1 cellular context compared by ENCODE assay signal in the genomic region with DNA sequence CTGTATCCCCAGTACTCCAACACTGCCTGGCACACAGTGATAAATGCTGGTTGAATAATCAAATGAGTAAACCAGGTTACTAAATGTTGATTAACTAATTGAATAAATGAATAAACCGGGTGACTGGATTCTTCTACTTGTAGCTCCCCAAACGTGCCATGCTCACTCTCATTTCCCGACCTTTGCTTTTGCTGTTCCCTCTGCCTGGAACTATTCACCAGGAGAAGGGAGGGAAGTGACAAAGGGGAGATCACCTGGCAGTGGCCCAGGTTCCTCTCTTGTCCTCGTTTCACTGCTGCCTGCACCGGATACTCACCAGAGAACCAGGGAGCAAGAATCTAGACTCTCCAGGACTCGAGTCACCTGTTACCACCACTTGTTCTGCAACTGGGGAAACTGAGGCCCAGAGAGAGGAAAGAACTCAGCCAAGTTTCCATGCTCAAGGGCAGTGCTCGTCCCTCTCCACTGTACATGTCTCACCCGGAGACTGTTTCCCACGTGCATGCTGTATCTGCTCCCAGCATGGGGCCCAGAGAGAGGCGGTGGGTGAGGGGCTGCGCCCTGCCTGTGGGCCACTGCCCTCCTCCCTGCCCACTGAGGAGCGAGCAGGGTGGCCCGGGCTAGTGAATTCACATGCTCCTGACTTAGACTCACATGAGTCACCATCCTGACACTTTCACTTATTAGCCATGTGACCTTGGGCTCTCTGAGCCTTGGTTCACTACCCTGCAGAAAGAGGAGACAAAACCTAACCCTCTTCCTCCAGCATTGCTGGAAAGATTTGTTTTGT.
TF ChIP-seq lines count a peak whose summit lies in the region.

No MANE protein-coding gene starts in this region.

TF ChIP-seq in HepG2, 621 proteins besides CTCF, POLR2A, EP300 and RAD21:
- TF ChIP-seq HOXA9 (CRISPR knock-in tag; IDR thresholded peaks at IDR 0.05; ENCODE audit: borderline replicate concordance), result no peak
- TF ChIP-seq ZBTB3 (CRISPR knock-in tag; IDR thresholded peaks at IDR 0.05; ENCODE audit: borderline replicate concordance, low read depth), result no peak
- 0 out of 2 replicates have a peak, but pooled peaks have one; percentile 44 for TF ChIP-seq HNF1B (CRISPR knock-in tag; IDR thresholded peaks at IDR 0.05)
- TF ChIP-seq ZNF337 (CRISPR knock-in tag; IDR thresholded peaks at IDR 0.05; ENCODE audit: borderline replicate concordance, low read depth), result no peak
- TF ChIP-seq ZNF354B (CRISPR knock-in tag; IDR thresholded peaks at IDR 0.05), result no peak
- no peak for TF ChIP-seq SMYD3 (CRISPR knock-in tag; IDR thresholded peaks at IDR 0.05)
- TF ChIP-seq HES4 (CRISPR knock-in tag; IDR thresholded peaks at IDR 0.05; ENCODE audit: borderline replicate concordance), result no peak
- TF ChIP-seq POLR2AphosphoS2 (IDR thresholded peaks at IDR 0.05; ENCODE audit: low read depth, low read length), result no peak
- TF ChIP-seq ELF4 (CRISPR knock-in tag; IDR thresholded peaks at IDR 0.05; ENCODE audit: borderline replicate concordance), result no peak
- TF ChIP-seq, protein P1, sequence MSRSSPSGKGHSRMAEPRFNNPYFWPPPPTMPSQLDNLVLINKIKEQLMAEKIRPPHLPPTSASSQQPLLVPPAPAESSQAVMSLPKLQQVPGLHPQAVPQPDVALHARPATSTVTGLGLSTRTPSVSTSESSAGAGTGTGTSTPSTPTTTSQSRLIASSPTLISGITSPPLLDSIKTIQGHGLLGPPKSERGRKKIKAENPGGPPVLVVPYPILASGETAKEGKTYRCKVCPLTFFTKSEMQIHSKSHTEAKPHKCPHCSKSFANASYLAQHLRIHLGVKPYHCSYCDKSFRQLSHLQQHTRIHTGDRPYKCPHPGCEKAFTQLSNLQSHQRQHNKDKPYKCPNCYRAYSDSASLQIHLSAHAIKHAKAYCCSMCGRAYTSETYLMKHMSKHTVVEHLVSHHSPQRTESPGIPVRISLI (CRISPR knock-in tag; IDR thresholded peaks at IDR 0.05; ENCODE audit: borderline replicate concordance), result no peak
- TF ChIP-seq TMF1 (CRISPR knock-in tag; IDR thresholded peaks at IDR 0.05; ENCODE audit: low read depth), result no peak
- TF ChIP-seq DNMT1 (CRISPR knock-in tag; IDR thresholded peaks at IDR 0.05), result no peak
- TF ChIP-seq NFIC (IDR thresholded peaks at IDR 0.05; ENCODE audit: low read length), result no peak
- TF ChIP-seq SCMH1 (CRISPR knock-in tag; IDR thresholded peaks at IDR 0.05; ENCODE audit: borderline replicate concordance), result no peak
- TF ChIP-seq, protein P2, sequence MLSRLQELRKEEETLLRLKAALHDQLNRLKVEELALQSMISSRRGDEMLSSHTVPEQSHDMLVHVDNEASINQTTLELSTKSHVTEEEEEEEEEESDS (CRISPR knock-in tag; IDR thresholded peaks at IDR 0.05; ENCODE audit: borderline replicate concordance), result no peak
- TF ChIP-seq FOSL2 (CRISPR knock-in tag; IDR thresholded peaks at IDR 0.05), result peak; percentile 87
- TF ChIP-seq, protein P3, sequence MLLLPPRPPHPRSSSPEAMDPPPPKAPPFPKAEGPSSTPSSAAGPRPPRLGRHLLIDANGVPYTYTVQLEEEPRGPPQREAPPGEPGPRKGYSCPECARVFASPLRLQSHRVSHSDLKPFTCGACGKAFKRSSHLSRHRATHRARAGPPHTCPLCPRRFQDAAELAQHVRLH (CRISPR knock-in tag; IDR thresholded peaks at IDR 0.05; ENCODE audit: borderline replicate concordance, low read depth), result no peak
- 0 out of 2 replicates have a peak, but pooled peaks have one; percentile 25 for TF ChIP-seq TBX2 (CRISPR knock-in tag; IDR thresholded peaks at IDR 0.05; ENCODE audit: borderline replicate concordance)
- TF ChIP-seq ZNF225 (CRISPR knock-in tag; IDR thresholded peaks at IDR 0.05), result no peak
- TF ChIP-seq NFYB (CRISPR knock-in tag; IDR thresholded peaks at IDR 0.05), result no peak
- TF ChIP-seq SP5 (CRISPR knock-in tag; IDR thresholded peaks at IDR 0.05; ENCODE audit: borderline replicate concordance, low read depth), result no peak
- 0 out of 2 replicates have a peak, but pooled peaks have one; percentile 18 for TF ChIP-seq MAX (IDR thresholded peaks at IDR 0.05)
- no peak for TF ChIP-seq ZSCAN29 (CRISPR knock-in tag; conservative IDR thresholded peaks at IDR 0.05)
- TF ChIP-seq ZNF687 (CRISPR knock-in tag; IDR thresholded peaks at IDR 0.05), result peak; percentile 61
- TF ChIP-seq TFAP4 (IDR thresholded peaks at IDR 0.05; ENCODE audit: borderline replicate concordance, low read depth), result no peak
- TF ChIP-seq KLF12 (CRISPR knock-in tag; IDR thresholded peaks at IDR 0.05; ENCODE audit: borderline replicate concordance), result no peak
- no peak for TF ChIP-seq ATM (IDR thresholded peaks at IDR 0.05; ENCODE audit: borderline replicate concordance)
- TF ChIP-seq ZNF350 (CRISPR knock-in tag; IDR thresholded peaks at IDR 0.05; ENCODE audit: borderline replicate concordance, low read depth), result no peak
- TF ChIP-seq NFKB2 (CRISPR knock-in tag; IDR thresholded peaks at IDR 0.05; ENCODE audit: borderline replicate concordance), result no peak
- TF ChIP-seq HHEX (CRISPR knock-in tag; IDR thresholded peaks at IDR 0.05), result no peak
- TF ChIP-seq NFE2L2 (IDR thresholded peaks at IDR 0.05; ENCODE audit: low read length), result no peak
- no peak for TF ChIP-seq ZNF549 (CRISPR knock-in tag; IDR thresholded peaks at IDR 0.05)
- TF ChIP-seq FOXK1 (CRISPR knock-in tag; IDR thresholded peaks at IDR 0.05; ENCODE audit: borderline replicate concordance, low read depth), result no peak
- TF ChIP-seq ZMYM3 (CRISPR knock-in tag; IDR thresholded peaks at IDR 0.05), result 0 out of 2 replicates have a peak, but pooled peaks have one; percentile 13
- no peak for TF ChIP-seq RORA (CRISPR knock-in tag; IDR thresholded peaks at IDR 0.05)
- no peak for TF ChIP-seq XRCC5 (optimal IDR thresholded peaks at IDR 0.05; ENCODE audit: low read length)
- TF ChIP-seq KMT2A (CRISPR knock-in tag; IDR thresholded peaks at IDR 0.05), result no peak
- TF ChIP-seq TEF (CRISPR knock-in tag; IDR thresholded peaks at IDR 0.05), result no peak
- no peak for TF ChIP-seq ZNF850 (CRISPR knock-in tag; conservative IDR thresholded peaks at IDR 0.05)
- TF ChIP-seq, protein P4, sequence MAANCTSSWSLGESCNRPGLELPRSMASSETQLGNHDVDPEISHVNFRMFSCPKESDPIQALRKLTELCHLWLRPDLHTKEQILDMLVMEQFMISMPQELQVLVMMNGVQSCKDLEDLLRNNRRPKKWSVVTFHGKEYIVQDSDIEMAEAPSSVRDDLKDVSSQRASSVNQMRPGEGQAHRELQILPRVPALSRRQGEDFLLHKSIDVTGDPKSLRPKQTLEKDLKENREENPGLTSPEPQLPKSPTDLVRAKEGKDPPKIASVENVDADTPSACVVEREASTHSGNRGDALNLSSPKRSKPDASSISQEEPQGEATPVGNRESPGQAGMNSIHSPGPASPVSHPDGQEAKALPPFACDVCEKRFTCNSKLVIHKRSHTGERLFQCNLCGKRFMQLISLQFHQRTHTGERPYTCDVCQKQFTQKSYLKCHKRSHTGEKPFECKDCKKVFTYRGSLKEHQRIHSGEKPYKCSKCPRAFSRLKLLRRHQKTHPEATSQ (CRISPR knock-in tag; IDR thresholded peaks at IDR 0.05; ENCODE audit: borderline replicate concordance), result no peak
- TF ChIP-seq NPAS2 (CRISPR knock-in tag; IDR thresholded peaks at IDR 0.05; ENCODE audit: borderline replicate concordance), result no peak
- TF ChIP-seq CENPT (CRISPR knock-in tag; IDR thresholded peaks at IDR 0.05; ENCODE audit: low read depth), result no peak
- TF ChIP-seq AKAP8 (CRISPR knock-in tag; IDR thresholded peaks at IDR 0.05), result no peak
- TF ChIP-seq PHF5A (CRISPR knock-in tag; IDR thresholded peaks at IDR 0.05; ENCODE audit: low read depth, unreplicated experiment), result no peak
- no peak for TF ChIP-seq TARDBP (CRISPR knock-in tag; IDR thresholded peaks at IDR 0.05)
